Comparison of ENCODE assay signal across 14 cellular contexts in the genomic region with DNA sequence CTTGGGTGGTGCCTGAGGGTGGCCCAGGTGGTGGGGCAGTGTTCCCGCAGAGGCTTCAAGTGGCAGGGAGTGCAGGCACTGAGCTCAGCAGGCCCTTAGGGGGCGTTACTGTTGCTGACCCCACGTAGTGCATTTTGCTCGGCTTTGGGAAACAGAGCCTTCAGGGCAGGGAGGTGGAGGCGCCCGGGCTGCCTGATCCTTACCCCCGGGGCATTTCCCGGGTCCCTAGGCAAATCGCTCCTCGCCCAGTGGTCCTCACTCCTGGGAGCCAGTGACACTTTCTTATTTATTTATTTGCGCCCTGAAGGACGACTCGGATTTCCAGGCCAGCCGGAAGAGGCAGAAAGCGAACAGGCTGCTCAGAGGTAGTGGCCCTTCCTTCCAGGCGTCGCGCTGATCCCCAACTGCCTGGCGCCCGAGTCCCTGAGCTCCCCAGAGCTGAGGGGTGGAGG. TPM values are rescaled to one million over a fixed set of nuclear protein-coding genes. Genes with fewer than 3 reads are reported as not detected.
DNase-seq lines count a peak whose midpoint lies in the region; ATAC-seq, FAIRE-seq and TF ChIP-seq lines count a peak whose summit lies in the region.
"Had no signal": no experiment of that assay in that cellular context is flagged by ENCODE, and none has a peak within 500 bp of the region (broad histone marks: within the 10 kb centered on the region; RNA-seq: fewer than 3 reads in every experiment).

No MANE protein-coding gene starts in this region.

- intact Hi-C loops in kidney (cut with DNase I) = no loop called here

- no peak overlapping the region for H3K27ac ChIP-seq in kidney (ENCODE audit: low read depth in 2 of 2, low read length in 2 of 2)
- H3K27ac ChIP-seq: esophagus squamous epithelium, pancreas had no signal

- no peaks in the 10 kb centered on the region for H3K9me3 ChIP-seq in T-helper 17 cell (ENCODE audit: control insufficient read depth, low read length, poor library complexity, severe bottlenecking)
- H3K9me3 ChIP-seq in kidney (ENCODE audit: control insufficient read depth in 1 of 2, low read length in 2 of 2) = no peaks in the 10 kb centered on the region
- H3K9me3 ChIP-seq: esophagus squamous epithelium, pancreas had no signal

- no peak overlapping the region for H3K4me3 Mint-ChIP-seq in T-helper 17 cell

- TF ChIP-seq CTCF in GM20000 (IDR thresholded peaks at IDR 0.05; ENCODE audit: extremely low read depth, missing control alignments) (no peak), kidney (IDR thresholded peaks at IDR 0.05; ENCODE audit: borderline replicate concordance, extremely low read depth, insufficient read depth) (no peak)

- H3K36me3 ChIP-seq in kidney (ENCODE audit: control insufficient read depth in 1 of 2, insufficient read depth in 2 of 2, low read length in 2 of 2) = no peaks in the 10 kb centered on the region
- H3K36me3 ChIP-seq: esophagus squamous epithelium, pancreas had no signal

- H3K4me3 ChIP-seq in kidney (ENCODE audit: low read length in 2 of 2) = no peak overlapping the region
- H3K4me3 ChIP-seq: esophagus squamous epithelium, pancreas had no signal

- peak overlapping the region; percentile 89 for H3K27ac Mint-ChIP-seq in T-helper 17 cell

- no peaks in the 10 kb centered on the region for H3K4me1 ChIP-seq in kidney (ENCODE audit: control insufficient read depth in 1 of 2, insufficient read depth in 1 of 2, low read depth in 1 of 2, low read length in 2 of 2)

- peaks cover 92% of the 10 kb centered on the region for H3K27me3 Mint-ChIP-seq in T-helper 17 cell

- ATAC-seq in T-helper 17 cell (no peak), HG02884 (IDR thresholded peaks at IDR 0.05; ENCODE audit: unreplicated experiment) (no peak), HG03442 (IDR thresholded peaks at IDR 0.05; ENCODE audit: unreplicated experiment) (no peak)
- ATAC-seq: left lobe of liver, pancreas had no signal

- DNase-seq in D341Med (ENCODE audit: low spot score) (peak; percentile 57), GM20000 (ENCODE audit: low spot score) (peak; percentile 26), T-helper 17 cell (no peak), kidney (peak; percentile 53), germinal center (ENCODE audit: low spot score) (no peak), HuH-7.5 (ENCODE audit: low spot score) (no peak)
- DNase-seq: central memory CD4-positive, alpha-beta T cell; esophagus squamous epithelium; stimulated activated CD4-positive, alpha-beta T cell treated with anti-CD3 and anti-CD28 coated beads, Interleukin-4, amount 100 ng/mL, for 1 hour had no signal

- H3K4me1 Mint-ChIP-seq in T-helper 17 cell = peaks cover 19% of the 10 kb centered on the region

- H3K9ac ChIP-seq in kidney (ENCODE audit: low read length in 2 of 2) = no peak overlapping the region

- FAIRE-seq in kidney (lab: Jason Lieb, UNC) = no peak
- FAIRE-seq: pancreas had no signal

- H3K36me3 Mint-ChIP-seq in T-helper 17 cell (ENCODE audit: low read depth) = peaks cover 2% of the 10 kb centered on the region

RNA-seq across cellular contexts. Expression of a gene that starts 10.1 kb away (rescaled TPM):
- under 1 TPM; 0.21 to 0.22 TPM for total RNA-seq in T-helper 17 cell
- not detected for total RNA-seq in kidney
- not detected for polyA plus RNA-seq in kidney (ENCODE audit: insufficient read depth, low read depth, low replicate concordance)
- total RNA-seq: esophagus squamous epithelium, left lobe of liver, MCF 10A, pancreas had no signal
- polyA plus RNA-seq: pancreas had no signal

Comparison
In these comparisons a context has a peak if more than half of its experiments do, and no peak if none do; other contexts are left out.
1. DNase-seq: peak in D341Med (single experiment), GM20000 (single experiment) and kidney (single experiment); none in T-helper 17 cell (0 of 3), germinal center (single experiment) and HuH-7.5 (single experiment).